10 cellular contexts compared by ENCODE assay signal in the genomic region with DNA sequence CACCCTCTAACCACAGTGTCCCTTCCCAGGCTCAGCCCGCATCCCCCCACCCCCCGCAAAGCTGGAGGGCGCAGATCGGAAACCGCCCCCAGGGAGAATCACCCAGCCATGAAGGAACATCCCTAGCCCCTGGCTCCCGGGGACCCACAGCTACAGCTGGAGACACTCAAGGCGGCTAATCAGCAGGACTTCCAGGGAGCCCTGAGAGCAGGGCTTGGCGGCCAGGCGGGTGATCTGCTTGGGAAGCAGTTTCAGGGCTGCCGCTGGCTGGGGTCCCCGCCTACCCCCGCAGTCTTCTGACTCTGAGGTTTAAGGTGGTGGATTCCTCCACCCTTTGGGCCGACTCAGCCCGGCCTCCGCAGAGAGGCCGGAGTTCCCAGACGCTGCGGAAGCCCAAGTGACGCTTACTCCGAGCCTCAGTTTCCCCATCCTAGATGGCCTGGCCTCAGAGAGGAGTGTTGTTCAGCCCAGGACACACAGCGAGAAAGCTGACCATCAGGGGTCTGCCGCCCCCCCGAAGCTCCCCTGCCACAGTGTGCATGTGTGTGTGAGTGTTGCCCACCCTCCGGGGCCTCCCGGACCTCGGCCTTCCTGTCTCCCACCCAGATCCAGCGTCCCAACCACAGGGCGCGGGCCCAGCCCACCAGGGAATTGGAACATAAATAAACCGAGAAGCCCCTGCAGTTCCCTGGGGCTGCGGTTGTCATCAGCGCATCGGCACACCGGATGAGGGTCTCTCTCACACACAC. TPM values are rescaled to one million over a fixed set of nuclear protein-coding genes. Genes with fewer than 3 reads are reported as not detected.
A peak's percentile ranks its signal among the peaks of the same experiment; 100 is the strongest.
DNase-seq lines count a peak whose midpoint lies in the region; ATAC-seq and TF ChIP-seq lines count a peak whose summit lies in the region.
"Had no signal": no experiment of that assay in that cellular context is flagged by ENCODE, and none has a peak within 500 bp of the region (broad histone marks: within the 10 kb centered on the region; RNA-seq: fewer than 3 reads in every experiment).

No MANE protein-coding gene starts in this region.

- H3K4me3 Mint-ChIP-seq in activated T-helper 1 cell treated with anti-CD3 and anti-CD28 coated beads, Interleukin-12 subunit alpha, Interleukin-12 subunit beta, Interleukin-2, Interleukin-4 antibody, amounts not matched to agents 30 ng/mL and 10 ng/mL and 1 ng/mL, durations not matched to agents 14 hours and 24 hours and 36 hours: peak overlapping the region; percentile 50

- H3K27ac ChIP-seq in left ventricle myocardium inferior (replicated peaks): peak overlapping the region; percentile 79
- no peak overlapping the region for H3K27ac ChIP-seq in iPS-18a (ENCODE audit: low read length)
- H3K27ac ChIP-seq in thoracic aorta: no peak overlapping the region
- H3K27ac ChIP-seq: psoas muscle had no signal

- intact Hi-C loops in left ventricle myocardium inferior (cut with micrococcal nuclease): no loop called here
- intact Hi-C loops in cardiac septum (cut with DNase I): loop anchor here (5.0 kb wide), 2 partner anchors 63 to 128 kb away; no protein-coding TSS in a partner anchor
- intact Hi-C loops in activated T-helper 1 cell treated with anti-CD3 and anti-CD28 coated beads, Interleukin-12 subunit alpha, Interleukin-12 subunit beta, Interleukin-2, Interleukin-4 antibody, amounts not matched to agents 30 ng/mL and 10 ng/mL and 1 ng/mL, durations not matched to agents 14 hours and 24 hours and 36 hours (cut with micrococcal nuclease): loop anchor here (2.0 kb wide), 1 partner anchor 149 kb away; the partner anchor contains the start of gene RANBP3

- H3K36me3 Mint-ChIP-seq in activated T-helper 1 cell treated with anti-CD3 and anti-CD28 coated beads, Interleukin-12 subunit alpha, Interleukin-12 subunit beta, Interleukin-2, Interleukin-4 antibody, amounts not matched to agents 30 ng/mL and 10 ng/mL and 1 ng/mL, durations not matched to agents 14 hours and 24 hours and 36 hours (ENCODE audit: low read depth): no peaks in the 10 kb centered on the region

- no peaks in the 10 kb centered on the region for H3K36me3 ChIP-seq in left ventricle myocardium inferior
- H3K36me3 ChIP-seq in iPS-18a (ENCODE audit: control insufficient read depth, low read depth, low read length): no peaks in the 10 kb centered on the region
- H3K36me3 ChIP-seq in thoracic aorta: no peaks in the 10 kb centered on the region

- H3K4me1 ChIP-seq in left ventricle myocardium inferior: peaks cover 27% of the 10 kb centered on the region
- H3K4me1 ChIP-seq in iPS-18a (ENCODE audit: control insufficient read depth, low read depth, low read length): peaks cover 3% of the 10 kb centered on the region
- peaks cover 4 to 16% of the 10 kb centered on the region in 2 donors for H3K4me1 ChIP-seq in thoracic aorta (ENCODE audit: control insufficient read depth in 1 of 2, low read depth in 2 of 2)
- H3K4me1 ChIP-seq: psoas muscle had no signal

- peaks cover 13% of the 10 kb centered on the region for H3K4me1 Mint-ChIP-seq in activated T-helper 1 cell treated with anti-CD3 and anti-CD28 coated beads, Interleukin-12 subunit alpha, Interleukin-12 subunit beta, Interleukin-2, Interleukin-4 antibody, amounts not matched to agents 30 ng/mL and 10 ng/mL and 1 ng/mL, durations not matched to agents 14 hours and 24 hours and 36 hours (ENCODE audit: low read depth)

- peak overlapping the region; percentile 61 for H3K4me3 ChIP-seq in left ventricle myocardium inferior
- H3K4me3 ChIP-seq in iPS-18a (ENCODE audit: low read length): peak overlapping the region; percentile 68
- peak overlapping the region; percentile 72 for H3K4me3 ChIP-seq in thoracic aorta
- H3K4me3 ChIP-seq: psoas muscle had no signal

- H3K9me3 ChIP-seq in left ventricle myocardium inferior (replicated peaks) (no peaks in the 10 kb centered on the region), iPS-18a (ENCODE audit: control insufficient read depth, low read depth, low read length) (no peaks in the 10 kb centered on the region), thoracic aorta (no peaks in the 10 kb centered on the region)
- H3K9me3 ChIP-seq: psoas muscle had no signal

- no peak for ATAC-seq in thoracic aorta (ENCODE audit: insufficient number of reproducible peaks, low FRiP score, low read depth)
- ATAC-seq in HG03520 (IDR thresholded peaks at IDR 0.05; ENCODE audit: unreplicated experiment): no peak
- ATAC-seq: psoas muscle had no signal

- peaks cover 2% of the 10 kb centered on the region for H3K27me3 Mint-ChIP-seq in activated T-helper 1 cell treated with anti-CD3 and anti-CD28 coated beads, Interleukin-12 subunit alpha, Interleukin-12 subunit beta, Interleukin-2, Interleukin-4 antibody, amounts not matched to agents 30 ng/mL and 10 ng/mL and 1 ng/mL, durations not matched to agents 14 hours and 24 hours and 36 hours (ENCODE audit: insufficient read depth)

- H3K27me3 ChIP-seq in left ventricle myocardium inferior (ENCODE audit: low read depth): peaks cover 55% of the 10 kb centered on the region
- H3K27me3 ChIP-seq in iPS-18a (ENCODE audit: control insufficient read depth, insufficient read depth, low read length): no peaks in the 10 kb centered on the region
- H3K27me3 ChIP-seq in thoracic aorta (replicated peaks; ENCODE audit: insufficient read depth): peaks cover 3% of the 10 kb centered on the region

- H3K27ac Mint-ChIP-seq in activated T-helper 1 cell treated with anti-CD3 and anti-CD28 coated beads, Interleukin-12 subunit alpha, Interleukin-12 subunit beta, Interleukin-2, Interleukin-4 antibody, amounts not matched to agents 30 ng/mL and 10 ng/mL and 1 ng/mL, durations not matched to agents 14 hours and 24 hours and 36 hours: no peak overlapping the region

- DNase-seq in left ventricle myocardium inferior (no peak), cardiac septum (ENCODE audit: low spot score) (no peak), thoracic aorta (ENCODE audit: low spot score) (no peak), cerebellum (ENCODE audit: low spot score) (no peak), COLO829 (ENCODE audit: low spot score) (no peak)
- DNase-seq in activated T-helper 1 cell treated with anti-CD3 and anti-CD28 coated beads, Interleukin-12 subunit alpha, Interleukin-12 subunit beta, Interleukin-2, Interleukin-4 antibody, amounts not matched to agents 30 ng/mL and 10 ng/mL and 1 ng/mL, durations not matched to agents 14 hours and 24 hours and 36 hours (ENCODE audit: low spot score): no peak
- DNase-seq: psoas muscle had no signal

- H3K9ac ChIP-seq in iPS-18a (ENCODE audit: low read length): no peak overlapping the region

- no peaks in the 10 kb centered on the region for H3K9me3 Mint-ChIP-seq in activated T-helper 1 cell treated with anti-CD3 and anti-CD28 coated beads, Interleukin-12 subunit alpha, Interleukin-12 subunit beta, Interleukin-2, Interleukin-4 antibody, amounts not matched to agents 30 ng/mL and 10 ng/mL and 1 ng/mL, durations not matched to agents 14 hours and 24 hours and 36 hours

- TF ChIP-seq CTCF in left ventricle myocardium inferior (IDR thresholded peaks at IDR 0.05; ENCODE audit: borderline replicate concordance) (no peak), thoracic aorta (IDR thresholded peaks at IDR 0.05) (no peak)

RNA-seq across cellular contexts. Expression of gene FUT6, which starts 9.8 kb away (rescaled TPM):
- not detected for total RNA-seq in left ventricle myocardium inferior
- not detected for total RNA-seq in cardiac septum
- total RNA-seq in activated T-helper 1 cell treated with anti-CD3 and anti-CD28 coated beads, Interleukin-12 subunit alpha, Interleukin-12 subunit beta, Interleukin-2, Interleukin-4 antibody, amounts not matched to agents 30 ng/mL and 10 ng/mL and 1 ng/mL, durations not matched to agents 14 hours and 24 hours and 36 hours: not detected in 2 replicates
- total RNA-seq in thoracic aorta: not detected
- not detected for total RNA-seq in cerebellum
- total RNA-seq: CD8-positive, alpha-beta memory T cell; psoas muscle had no signal

RNA-seq across cellular contexts. Expression of gene FUT3, which starts 21.5 kb away (rescaled TPM):
- total RNA-seq in left ventricle myocardium inferior (not detected), cardiac septum (not detected), thoracic aorta (not detected), cerebellum (0.09 TPM)
- total RNA-seq in activated T-helper 1 cell treated with anti-CD3 and anti-CD28 coated beads, Interleukin-12 subunit alpha, Interleukin-12 subunit beta, Interleukin-2, Interleukin-4 antibody, amounts not matched to agents 30 ng/mL and 10 ng/mL and 1 ng/mL, durations not matched to agents 14 hours and 24 hours and 36 hours: not detected in 2 replicates
- total RNA-seq: CD8-positive, alpha-beta memory T cell had no signal

RNA-seq across cellular contexts. Expression of gene NRTN, which starts 24.9 kb away (rescaled TPM):
- total RNA-seq in left ventricle myocardium inferior (22.8 TPM), cardiac septum (23.6 TPM), thoracic aorta (not detected), cerebellum (not detected)
- 0.23 and 0.44 TPM in 2 replicates for total RNA-seq in activated T-helper 1 cell treated with anti-CD3 and anti-CD28 coated beads, Interleukin-12 subunit alpha, Interleukin-12 subunit beta, Interleukin-2, Interleukin-4 antibody, amounts not matched to agents 30 ng/mL and 10 ng/mL and 1 ng/mL, durations not matched to agents 14 hours and 24 hours and 36 hours
- total RNA-seq: psoas muscle had no signal

RNA-seq across cellular contexts. Expression of gene DUS3L, which starts 38.8 kb away (rescaled TPM):
- total RNA-seq in left ventricle myocardium inferior (14.1 TPM), cardiac septum (21.6 TPM), thoracic aorta (10 to 100 TPM; 16.2 to 33.9 TPM), cerebellum (9.0 TPM)
- 85.9 and 87.1 TPM in 2 replicates for total RNA-seq in activated T-helper 1 cell treated with anti-CD3 and anti-CD28 coated beads, Interleukin-12 subunit alpha, Interleukin-12 subunit beta, Interleukin-2, Interleukin-4 antibody, amounts not matched to agents 30 ng/mL and 10 ng/mL and 1 ng/mL, durations not matched to agents 14 hours and 24 hours and 36 hours

RNA-seq across cellular contexts. Expression of gene FUT5, which starts 40.6 kb away (rescaled TPM):
- not detected for total RNA-seq in left ventricle myocardium inferior
- not detected for total RNA-seq in cardiac septum
- total RNA-seq in activated T-helper 1 cell treated with anti-CD3 and anti-CD28 coated beads, Interleukin-12 subunit alpha, Interleukin-12 subunit beta, Interleukin-2, Interleukin-4 antibody, amounts not matched to agents 30 ng/mL and 10 ng/mL and 1 ng/mL, durations not matched to agents 14 hours and 24 hours and 36 hours: not detected in 2 replicates
- total RNA-seq in thoracic aorta: not detected
- not detected for total RNA-seq in cerebellum
- total RNA-seq: CD8-positive, alpha-beta memory T cell; psoas muscle had no signal

Comparison
In these comparisons a context has a peak if more than half of its experiments do, and no peak if none do; other contexts are left out.
1. RNA of gene NRTN, which starts 24.9 kb away (total RNA-seq): 23.6 TPM in cardiac septum (single experiment) and 22.8 TPM in left ventricle myocardium inferior (single experiment); 0.23 to 0.44 TPM in activated T-helper 1 cell treated with anti-CD3 and anti-CD28 coated beads, Interleukin-12 subunit alpha, Interleukin-12 subunit beta, Interleukin-2, Interleukin-4 antibody, amounts not matched to agents 30 ng/mL and 10 ng/mL and 1 ng/mL, durations not matched to agents 14 hours and 24 hours and 36 hours, not detected in thoracic aorta and not detected in cerebellum (single experiment); every median in the first group is over 10 times any median in the second.
2. Peak in every context shown above with its lines, with median percentiles within 50 percentile points of each other: H3K4me3 ChIP-seq.